30 cellular contexts compared by ENCODE assay signal in genomic region chr3:72183489-72183888, GRCh38.
"Had no signal": no experiment of that assay in that cellular context is flagged by ENCODE, and none has a peak within 500 bp of the region (broad histone marks: within the 10 kb centered on the region; RNA-seq: fewer than 3 reads in every experiment).

No MANE protein-coding gene starts in this region.

- H3K27ac ChIP-seq: adrenal gland, ascending aorta, body of pancreas, brain microvascular endothelial cell, breast epithelium, cardiac muscle cell had no signal

- H3K27me3 ChIP-seq: adrenal gland, ascending aorta, body of pancreas, brain microvascular endothelial cell, breast epithelium had no signal

- H3K9me3 ChIP-seq: adrenal gland, ascending aorta, body of pancreas, breast epithelium had no signal

- H3K4me3 ChIP-seq: adrenal gland, ascending aorta, body of pancreas, breast epithelium, cardiac muscle cell had no signal

- H3K36me3 ChIP-seq: adrenal gland, ascending aorta, brain microvascular endothelial cell, breast epithelium, cardiac muscle cell had no signal

- DNase-seq: activated effector memory CD4-positive, alpha-beta T cell treated with anti-CD3 and anti-CD28 coated beads, Interleukin-2, amount 50 U/mL, for 16 hours; activated effector memory CD4-positive, alpha-beta T cell treated with Interleukin-2 at 50 U/mL for 16 hours; activated gamma-delta T cell; activated gamma-delta T cell treated with Interleukin-2 at 50 U/mL for 16 hours; activated naive CD4-positive, alpha-beta T cell; activated naive CD4-positive, alpha-beta T cell treated with anti-CD3 and anti-CD28 coated beads for 36 hours; activated naive CD4-positive, alpha-beta T cell treated with anti-CD3 and anti-CD28 coated beads, Interleukin-2, amount 10 ng/mL, durations not matched to agents 7 days and 5 days; activated naive CD4-positive, alpha-beta T cell treated with anti-CD3 and anti-CD28 coated beads, Interleukin-2, amount 50 U/mL, for 16 hours; activated naive CD4-positive, alpha-beta T cell treated with Interleukin-2 at 50 U/mL for 16 hours; activated naive CD8-positive, alpha-beta T cell treated with anti-CD3 and anti-CD28 coated beads for 36 hours; activated naive CD8-positive, alpha-beta T cell treated with anti-CD3 and anti-CD28 coated beads, Interleukin-2, amount 10 ng/mL, durations not matched to agents 7 days and 5 days; activated naive CD8-positive, alpha-beta T cell treated with anti-CD3 and anti-CD28 coated beads, Interleukin-2, amount 50 U/mL, for 24 hours; activated T-cell treated with anti-CD3 and anti-CD28 coated beads, Interleukin-2, amount 50 U/mL, for 1 hour; activated T-cell treated with anti-CD3 and anti-CD28 coated beads, Interleukin-2, amount 50 U/mL, for 24 hours; activated T-cell treated with anti-CD3 and anti-CD28 coated beads, Interleukin-2, amount 50 U/mL, for 4 hours; activated T-cell treated with anti-CD3 and anti-CD28 coated beads, Interleukin-2, amount 50 U/mL, for 48 hours; activated T-cell treated with anti-CD3 and anti-CD28 coated beads, Interleukin-2, amount 50 U/mL, for 72 hours; adrenal gland; amniotic stem cell; amygdala; anterior cingulate cortex; aorta; body of pancreas; brain microvascular endothelial cell; caudate nucleus; central memory CD4-positive, alpha-beta T cell; cerebellar nuclear complex had no signal

- H3K4me1 ChIP-seq: body of pancreas, breast epithelium had no signal
